Comparison of ENCODE assay signal across 14 cellular contexts in genomic region chr6:73079978-73080377, GRCh38.
A peak's percentile ranks its signal among the peaks of the same experiment; 100 is the strongest.
DNase-seq lines count a peak whose midpoint lies in the region; ATAC-seq and TF ChIP-seq lines count a peak whose summit lies in the region.
"Had no signal": no experiment of that assay in that cellular context is flagged by ENCODE, and none has a peak within 500 bp of the region (broad histone marks: within the 10 kb centered on the region; RNA-seq: fewer than 3 reads in every experiment).

No MANE protein-coding gene starts in this region.

- peaks cover 19% of the 10 kb centered on the region for H3F3A ChIP-seq in PC-3 (ENCODE audit: low read length, unreplicated experiment)

- H3K9me3 ChIP-seq in PC-3 (ENCODE audit: low read length), result no peaks in the 10 kb centered on the region
- H3K9me3 ChIP-seq in skeletal muscle satellite cell (replicated peaks; ENCODE audit: low read length), result no peaks in the 10 kb centered on the region
- H3K9me3 ChIP-seq: colonic mucosa had no signal

- intact Hi-C loops in PC-3 (cut with micrococcal nuclease), result loop anchor here (1.0 to 5.0 kb wide), 4 partner anchors 50 to 431 kb away; no protein-coding TSS in a partner anchor

- H3K4me1 ChIP-seq in PC-3 (ENCODE audit: insufficient read depth, low read length) (peaks cover 54% of the 10 kb centered on the region), skeletal muscle satellite cell (ENCODE audit: control insufficient read depth, insufficient read depth, low read length) (peaks cover 24% of the 10 kb centered on the region)
- H3K4me1 ChIP-seq: colonic mucosa had no signal

- H3K27me3 ChIP-seq in PC-3 (ENCODE audit: low read length) (no peaks in the 10 kb centered on the region), skeletal muscle satellite cell (ENCODE audit: control insufficient read depth, insufficient read depth, low read length) (no peaks in the 10 kb centered on the region)
- H3K27me3 ChIP-seq: colonic mucosa, neural progenitor cell had no signal

- H4K20me1 ChIP-seq in PC-3 (ENCODE audit: low read length), result no peaks in the 10 kb centered on the region

- no peak for TF ChIP-seq CTCF in PC-3 (conservative IDR thresholded peaks at IDR 0.05; ENCODE audit: low read depth, low read length)

- H3K27ac ChIP-seq in PC-3 (ENCODE audit: low read length), result peak overlapping the region; percentile 100
- H3K27ac ChIP-seq: 22Rv1, colonic mucosa, neural progenitor cell had no signal

- H3K4me3 ChIP-seq in PC-3 (ENCODE audit: low read length), result peak overlapping the region; percentile 45; the same call in 1 of the 2 replicates
- peak overlapping the region; percentile 40 for H3K4me3 ChIP-seq in skeletal muscle satellite cell (ENCODE audit: low read length)
- H3K4me3 ChIP-seq: colonic mucosa, neural progenitor cell had no signal

- H3K9me2 ChIP-seq in PC-3 (replicated peaks; ENCODE audit: low read length), result no peaks in the 10 kb centered on the region

- CTCF ChIA-PET in PC-3 (lab: Charles Lee), result no interaction called here

- H3K4me2 ChIP-seq in PC-3 (ENCODE audit: low read length) (peak overlapping the region; percentile 85), skeletal muscle satellite cell (ENCODE audit: low read length) (peak overlapping the region; percentile 66)
- H3K4me2 ChIP-seq: neural progenitor cell had no signal

- H3K9ac ChIP-seq in PC-3 (ENCODE audit: low read length) (peak overlapping the region; percentile 85), skeletal muscle satellite cell (ENCODE audit: low read depth, low read length) (peak overlapping the region; percentile 58)
- H3K9ac ChIP-seq: neural progenitor cell had no signal

- POLR2A ChIA-PET in PC-3 (lab: Charles Lee; ENCODE audit: unreplicated experiment), result no interaction called here

- BruUV-seq in PC-3 (replicated peaks; lab: Mats Ljungman, UMichigan), result TSS peak; percentile 72

- ATAC-seq in HG02759 (IDR thresholded peaks at IDR 0.05; ENCODE audit: unreplicated experiment) (peak; percentile 66), PC-3 (peak; percentile 59)
- ATAC-seq: activated CD4-positive, CD25-positive, alpha-beta regulatory T cell treated with anti-CD3 and anti-CD28 coated beads, Interleukin-2, amount 50 U/mL, for 24 hours had no signal

- no peaks in the 10 kb centered on the region for H3K79me2 ChIP-seq in PC-3 (ENCODE audit: low read length)

- peak overlapping the region; percentile 25; the same call in 1 of the 2 replicates for H2AFZ ChIP-seq in PC-3 (ENCODE audit: low read length)
- H2AFZ ChIP-seq: neural progenitor cell had no signal

- DNase-seq in NOMO-1 treated with DMSO at 0.1 percent for 48 hours (lab: John Stamatoyannopoulos, UW; ENCODE audit: unreplicated experiment) (peak; percentile 8), NOMO-1 treated with dmso at 0.1 percent for 144 hours (lab: John Stamatoyannopoulos, UW; ENCODE audit: unreplicated experiment) (no peak), PC-3 (peak; percentile 66), NK-92 (lab: John Stamatoyannopoulos, UW; ENCODE audit: unreplicated experiment) (no peak), OCI-M2 (lab: John Stamatoyannopoulos, UW; ENCODE audit: unreplicated experiment) (no peak), SIG-M5 treated with dmso at 0.1 percent for 504 hours (lab: John Stamatoyannopoulos, UW; ENCODE audit: unreplicated experiment) (no peak)
- DNase-seq: activated naive CD4-positive, alpha-beta T cell treated with Interleukin-2 at 50 U/mL for 16 hours; colonic mucosa; kidney had no signal

- H3K36me3 ChIP-seq in PC-3 (ENCODE audit: low read depth, low read length), result no peaks in the 10 kb centered on the region
- no peaks in the 10 kb centered on the region for H3K36me3 ChIP-seq in skeletal muscle satellite cell (ENCODE audit: insufficient read depth, low read length)
- H3K36me3 ChIP-seq: colonic mucosa, neural progenitor cell had no signal

Comparison
In these comparisons a context has a peak if more than half of its experiments do, and no peak if none do; other contexts are left out.
1. DNase-seq: peak in NOMO-1 treated with DMSO at 0.1 percent for 48 hours (single experiment) and PC-3 (single experiment); none in NOMO-1 treated with dmso at 0.1 percent for 144 hours (single experiment), NK-92 (single experiment), OCI-M2 (single experiment) and SIG-M5 treated with dmso at 0.1 percent for 504 hours (single experiment).